12 cellular contexts compared by ENCODE assay signal in genomic region chr1:110671323-110671722, GRCh38. TPM values are rescaled to one million over a fixed set of nuclear protein-coding genes. Genes with fewer than 3 reads are reported as not detected.
DNase-seq lines count a peak whose midpoint lies in the region; ATAC-seq and TF ChIP-seq lines count a peak whose summit lies in the region.
"Had no signal": no experiment of that assay in that cellular context is flagged by ENCODE, and none has a peak within 500 bp of the region (broad histone marks: within the 10 kb centered on the region; RNA-seq: fewer than 3 reads in every experiment).

No MANE protein-coding gene starts in this region.

- no peaks in the 10 kb centered on the region for H3K27me3 Mint-ChIP-seq in stimulated activated naive CD8-positive, alpha-beta T cell treated with anti-CD3 and anti-CD28 coated beads, Interleukin-15, Interleukin-2, amounts not matched to agents 100 ng/mL and 50 ng/mL, for 24 hours
- no peaks in the 10 kb centered on the region for H3K27me3 Mint-ChIP-seq in effector memory CD8-positive, alpha-beta T cell
- peaks cover 17% of the 10 kb centered on the region for H3K27me3 Mint-ChIP-seq in HFFc6 (ENCODE audit: insufficient read depth)

- peak overlapping the region; percentile 94 for H3K27ac Mint-ChIP-seq in stimulated activated naive CD8-positive, alpha-beta T cell treated with anti-CD3 and anti-CD28 coated beads, Interleukin-15, Interleukin-2, amounts not matched to agents 100 ng/mL and 50 ng/mL, for 24 hours
- H3K27ac Mint-ChIP-seq in effector memory CD8-positive, alpha-beta T cell, result peak overlapping the region; percentile 100
- no peak overlapping the region for H3K27ac Mint-ChIP-seq in HFFc6

- no peak for ATAC-seq in stimulated activated naive CD8-positive, alpha-beta T cell treated with anti-CD3 and anti-CD28 coated beads, Interleukin-15, Interleukin-2, amounts not matched to agents 100 U/mL and 50 U/mL, for 24 hours
- ATAC-seq in effector memory CD8-positive, alpha-beta T cell (replicated peaks), result no peak
- no peak for ATAC-seq in HG02852 (IDR thresholded peaks at IDR 0.05; ENCODE audit: unreplicated experiment)
- ATAC-seq: HepG2 had no signal

- H3K36me3 ChIP-seq in SU-DHL-6 (ENCODE audit: low read length), result no peaks in the 10 kb centered on the region
- H3K36me3 ChIP-seq: neutrophil had no signal

- H2AFZ ChIP-seq in SU-DHL-6 (ENCODE audit: low read depth, low read length, severe bottlenecking), result no peak overlapping the region

- no peaks in the 10 kb centered on the region for H3K9me3 ChIP-seq in SU-DHL-6 (ENCODE audit: insufficient read depth, low read length)
- H3K9me3 ChIP-seq: neutrophil had no signal

- no peak for TF ChIP-seq CTCF in SU-DHL-6 (IDR thresholded peaks at IDR 0.05; ENCODE audit: insufficient read depth, low read length, poor library complexity, severe bottlenecking)
- TF ChIP-seq CTCF in HFFc6 (IDR thresholded peaks at IDR 0.05), result no peak

- H3K79me2 ChIP-seq in SU-DHL-6 (ENCODE audit: insufficient read depth, low read length), result no peaks in the 10 kb centered on the region

- H3K4me3 ChIP-seq in SU-DHL-6 (ENCODE audit: insufficient read depth, low read length, poor library complexity, severe bottlenecking), result no peak overlapping the region

- peak overlapping the region; percentile 72 for H3K4me2 ChIP-seq in SU-DHL-6 (ENCODE audit: low read depth, low read length, poor library complexity, severe bottlenecking)

- no peak overlapping the region for H3K27ac ChIP-seq in SU-DHL-6 (ENCODE audit: low read depth, low read length)
- H3K27ac ChIP-seq: neutrophil, VCaP had no signal

- no peaks in the 10 kb centered on the region for H3K27me3 ChIP-seq in SU-DHL-6 (ENCODE audit: low read length)

- no peaks in the 10 kb centered on the region for H4K20me1 ChIP-seq in SU-DHL-6 (ENCODE audit: low read depth, low read length)

- H3K9me3 Mint-ChIP-seq in stimulated activated naive CD8-positive, alpha-beta T cell treated with anti-CD3 and anti-CD28 coated beads, Interleukin-15, Interleukin-2, amounts not matched to agents 100 ng/mL and 50 ng/mL, for 24 hours, result no peaks in the 10 kb centered on the region
- H3K9me3 Mint-ChIP-seq in effector memory CD8-positive, alpha-beta T cell, result no peaks in the 10 kb centered on the region
- peaks cover 15% of the 10 kb centered on the region for H3K9me3 Mint-ChIP-seq in HFFc6

- H3K9me2 ChIP-seq in SU-DHL-6 (replicated peaks; ENCODE audit: insufficient read depth, low read length), result no peaks in the 10 kb centered on the region

- peaks cover 72% of the 10 kb centered on the region for H3K4me1 Mint-ChIP-seq in stimulated activated naive CD8-positive, alpha-beta T cell treated with anti-CD3 and anti-CD28 coated beads, Interleukin-15, Interleukin-2, amounts not matched to agents 100 ng/mL and 50 ng/mL, for 24 hours (ENCODE audit: low read depth)
- peaks cover 27 to 48% of the 10 kb centered on the region in 2 donors for H3K4me1 Mint-ChIP-seq in effector memory CD8-positive, alpha-beta T cell (ENCODE audit: low read depth in 2 of 2)
- H3K4me1 Mint-ChIP-seq in HFFc6 (ENCODE audit: low read depth), result peaks cover 8% of the 10 kb centered on the region; the same call in 1 of the 2 replicates

- H3K4me3 Mint-ChIP-seq in stimulated activated naive CD8-positive, alpha-beta T cell treated with anti-CD3 and anti-CD28 coated beads, Interleukin-15, Interleukin-2, amounts not matched to agents 100 ng/mL and 50 ng/mL, for 24 hours, result peak overlapping the region; percentile 98
- H3K4me3 Mint-ChIP-seq in effector memory CD8-positive, alpha-beta T cell, result peak overlapping the region in 1 of 2 donors; percentile 100
- H3K4me3 Mint-ChIP-seq in HFFc6, result no peak overlapping the region

- peaks cover 10% of the 10 kb centered on the region; the same call in 1 of the 2 replicates for H3F3A ChIP-seq in SU-DHL-6 (ENCODE audit: insufficient read depth)

- no peak overlapping the region for H3K9ac ChIP-seq in SU-DHL-6 (ENCODE audit: low read length)

- no peak for DNase-seq in stimulated activated naive CD8-positive, alpha-beta T cell treated with anti-CD3 and anti-CD28 coated beads, Interleukin-15, Interleukin-2, amounts not matched to agents 100 U/mL and 50 U/mL, for 24 hours
- DNase-seq in effector memory CD8-positive, alpha-beta T cell, result no peak
- DNase-seq in midbrain (lab: John Stamatoyannopoulos, UW) (no peak), glomerular visceral epithelial cell (ENCODE audit: extremely low spot score) (no peak), HFFc6 (no peak)
- DNase-seq: NCI-H187 had no signal

- H3K36me3 Mint-ChIP-seq in stimulated activated naive CD8-positive, alpha-beta T cell treated with anti-CD3 and anti-CD28 coated beads, Interleukin-15, Interleukin-2, amounts not matched to agents 100 ng/mL and 50 ng/mL, for 24 hours (ENCODE audit: low read depth), result peaks cover 6% of the 10 kb centered on the region
- H3K36me3 Mint-ChIP-seq in effector memory CD8-positive, alpha-beta T cell (ENCODE audit: insufficient read depth), result peaks cover 66% of the 10 kb centered on the region
- H3K36me3 Mint-ChIP-seq in HFFc6 (ENCODE audit: low read depth), result peaks cover 6% of the 10 kb centered on the region

RNA-seq across cellular contexts. Expression of gene KCNA3, which starts 3.4 kb away (rescaled TPM):
- not detected for total RNA-seq in HFFc6 (2021; fragmentation: NEBNext Ultra II Directional; extraction: Animal tissue kit (Norgen Biotek cat#: 25700))
- total RNA-seq: HepG2 had no signal
